ENCODE assay signal across 26 cellular contexts in genomic region chr7:105826143-105826542, GRCh38. TPM values are rescaled to one million over a fixed set of nuclear protein-coding genes. Genes with fewer than 3 reads are reported as not detected.
DNase-seq lines count a peak whose midpoint lies in the region; ATAC-seq, FAIRE-seq and TF ChIP-seq lines count a peak whose summit lies in the region.
"Had no signal": no experiment of that assay in that cellular context is flagged by ENCODE, and none has a peak within 500 bp of the region (broad histone marks: within the 10 kb centered on the region; RNA-seq: fewer than 3 reads in every experiment).

No MANE protein-coding gene starts in this region.

- CTCF ChIA-PET in PC-3 (lab: Charles Lee) = no interaction called here

- H3K27me3 ChIP-seq in PC-3 (ENCODE audit: low read length) = no peaks in the 10 kb centered on the region
- H3K27me3 ChIP-seq: heart left ventricle, tibial nerve had no signal

- H3K9me2 ChIP-seq in PC-3 (replicated peaks; ENCODE audit: low read length) = no peaks in the 10 kb centered on the region

- 0 out of 2 replicates have a peak overlapping the region, but pooled peaks have one; percentile 71 for H3K27ac ChIP-seq in PC-3 (ENCODE audit: low read length)
- H3K27ac ChIP-seq: heart left ventricle, left ventricle myocardium inferior, RWPE1, tibial nerve had no signal

- no peaks in the 10 kb centered on the region for H3K36me3 ChIP-seq in PC-3 (ENCODE audit: low read depth, low read length)
- H3K36me3 ChIP-seq: heart left ventricle, left ventricle myocardium inferior, tibial nerve had no signal

- no peak overlapping the region for H2AFZ ChIP-seq in PC-3 (ENCODE audit: low read length)

- H3K79me2 ChIP-seq in PC-3 (ENCODE audit: low read length) = no peaks in the 10 kb centered on the region; the same call in 1 of the 2 replicates

- H3K4me2 ChIP-seq in PC-3 (ENCODE audit: low read length) = no peak overlapping the region
- H3K4me2 ChIP-seq: smooth muscle cell had no signal

- POLR2A ChIA-PET in PC-3 (lab: Charles Lee; ENCODE audit: unreplicated experiment) = no interaction called here

- intact Hi-C loops in PC-3 (cut with micrococcal nuclease) = loop anchor here (2.0 to 5.0 kb wide), 3 partner anchors 17 to 796 kb away; no protein-coding TSS in a partner anchor

- no TSS peak for BruUV-seq in PC-3 (replicated peaks; lab: Mats Ljungman, UMichigan)

- peaks cover 6% of the 10 kb centered on the region for H3F3A ChIP-seq in PC-3 (ENCODE audit: low read length, unreplicated experiment)

- H4K20me1 ChIP-seq in PC-3 (ENCODE audit: low read length) = no peaks in the 10 kb centered on the region

- no peaks in the 10 kb centered on the region for H3K9me3 ChIP-seq in PC-3 (ENCODE audit: low read length)
- H3K9me3 ChIP-seq: heart left ventricle, left ventricle myocardium inferior, mucosa of descending colon, tibial nerve had no signal

- TF ChIP-seq CTCF in PC-3 (conservative IDR thresholded peaks at IDR 0.05; ENCODE audit: low read depth, low read length) = no peak
- no peak for TF ChIP-seq CTCF in fibroblast of villous mesenchyme (IDR thresholded peaks at IDR 0.05; ENCODE audit: insufficient read depth, low read depth, low read length)

- DNase-seq in GM04503 (ENCODE audit: low read depth) (peak; percentile 70), PC-3 (peak; percentile 39), fibroblast of villous mesenchyme (ENCODE audit: low read depth) (peak; percentile 75), stromal cell of bone marrow (ENCODE audit: low read depth) (peak; percentile 61), urothelium cell line (ENCODE audit: low spot score) (no peak)
- DNase-seq in stimulated activated naive CD4-positive, alpha-beta T cell treated with Interleukin-2 at 50 U/mL for 16 hours (lab: John Stamatoyannopoulos, UW) = no peak
- DNase-seq: activated CD4-positive, alpha-beta memory T cell treated with anti-CD3 and anti-CD28 coated beads, Interleukin-2, amount 10 ng/mL, durations not matched to agents 7 days and 5 days; activated CD4-positive, CD25-positive, alpha-beta regulatory T cell; activated naive CD4-positive, alpha-beta T cell treated with Interleukin-2 at 50 U/mL for 16 hours; activated T-cell treated with anti-CD3 and anti-CD28 coated beads, Interleukin-2, amount 50 U/mL, for 4 hours; central memory CD4-positive, alpha-beta T cell; COR-L47; effector CD4-positive, alpha-beta T cell; erythroblast; heart left ventricle; KBM-7; left ventricle myocardium inferior; mucosa of descending colon; NCI-H1092 treated with DMSO at 0.1 percent for 48 hours; NCI-H510A; NK-92 treated with Interleukin-12 subunit alpha and Interleukin-12 subunit beta, amount 100 ng/mL, for 24 hours; stimulated activated CD4-positive, alpha-beta T cell treated with anti-CD3 and anti-CD28 coated beads, Interleukin-4, amount 100 ng/mL, for 1 hour had no signal

- H3K4me3 ChIP-seq in PC-3 (ENCODE audit: low read length) (no peak overlapping the region), fibroblast of villous mesenchyme (ENCODE audit: low read depth, low read length) (no peak overlapping the region)
- H3K4me3 ChIP-seq: heart left ventricle, left ventricle myocardium inferior, mucosa of descending colon, smooth muscle cell, tibial nerve had no signal

- ATAC-seq in PC-3 (no peak), GM21737 (IDR thresholded peaks at IDR 0.05; ENCODE audit: unreplicated experiment) (no peak)
- ATAC-seq: activated T-cell treated with anti-CD3 and anti-CD28 coated beads, Interleukin-2, amount 50 U/mL, for 4 hours; heart left ventricle; mucosa of descending colon had no signal

- FAIRE-seq in urothelium cell line (lab: Jason Lieb, UNC) = no peak

- H3K4me1 ChIP-seq in PC-3 (ENCODE audit: insufficient read depth, low read length) = peaks cover 49% of the 10 kb centered on the region

- H3K9ac ChIP-seq in PC-3 (ENCODE audit: low read length) = no peak overlapping the region

RNA-seq across cellular contexts. Expression of gene ATXN7L1, which starts 50.3 kb away (rescaled TPM):
- total RNA-seq in PC-3 (2014; rRNA removed) (6.2 and 16.0 TPM in 2 replicates), fibroblast of villous mesenchyme (11.3 and 17.3 TPM in 2 replicates)

Comparison
In these comparisons a context has a peak if more than half of its experiments do, and no peak if none do; other contexts are left out.
1. DNase-seq: peak in GM04503 (single experiment), PC-3 (single experiment), fibroblast of villous mesenchyme (single experiment) and stromal cell of bone marrow (single experiment); none in stimulated activated naive CD4-positive, alpha-beta T cell treated with Interleukin-2 at 50 U/mL for 16 hours (single experiment) and urothelium cell line (single experiment).